8 cellular contexts compared by ENCODE assay signal in the genomic region with DNA sequence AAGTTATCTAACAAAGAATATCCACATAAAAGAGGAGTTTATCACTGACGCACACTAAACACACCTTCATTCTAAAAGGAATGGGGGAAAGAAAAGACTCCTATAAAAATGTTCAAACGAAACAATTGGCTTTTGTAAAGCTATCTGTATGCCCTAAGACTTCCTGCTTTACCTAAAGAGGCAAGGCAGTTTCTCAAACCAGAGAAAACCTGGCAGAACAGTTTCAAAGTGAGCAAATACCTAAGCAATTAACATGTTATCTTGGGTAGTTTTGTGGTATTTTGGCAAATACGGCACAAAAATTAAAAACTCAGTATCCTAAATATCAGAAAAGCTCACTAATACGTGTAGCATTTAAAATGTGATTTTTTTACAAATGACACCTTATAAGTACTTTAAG. TPM values are rescaled to one million over a fixed set of nuclear protein-coding genes. Genes with fewer than 3 reads are reported as not detected.
A peak's percentile ranks its signal among the peaks of the same experiment; 100 is the strongest.
DNase-seq lines count a peak whose midpoint lies in the region; ATAC-seq and TF ChIP-seq lines count a peak whose summit lies in the region.

No MANE protein-coding gene starts in this region.

- no peak for TF ChIP-seq RAD21 in liver (IDR thresholded peaks at IDR 0.05)

- peak overlapping the region; percentile 24 to 97 for H3K27ac ChIP-seq in liver (ENCODE audit: low read depth in 1 of 2, low read length in 2 of 2)
- H3K27ac ChIP-seq in upper lobe of right lung: peak overlapping the region; percentile 98

- H3K36me3 ChIP-seq in adipocyte (ENCODE audit: control insufficient read depth, insufficient read depth, low read length, severe bottlenecking) (peaks cover 8% of the 10 kb centered on the region), liver (ENCODE audit: control insufficient read depth in 4 of 4, insufficient read depth in 3 of 4, low read depth in 1 of 4, low read length in 3 of 4) (peaks cover 0 to 8% (median 4%) of the 10 kb centered on the region in 4 donors), upper lobe of right lung (peaks cover 6% of the 10 kb centered on the region)

- H3K9ac ChIP-seq in adipocyte (ENCODE audit: low read length) (peak overlapping the region; percentile 100), liver (ENCODE audit: low read depth in 1 of 2, low read length in 2 of 2) (peak overlapping the region; percentile 34 to 81)

- H3K27me3 ChIP-seq in adipocyte (replicated peaks; ENCODE audit: control insufficient read depth, insufficient read depth, low read length): no peaks in the 10 kb centered on the region
- no peaks in the 10 kb centered on the region for H3K27me3 ChIP-seq in liver (ENCODE audit: control insufficient read depth in 4 of 4, insufficient read depth in 4 of 4, low read length in 3 of 4)
- no peaks in the 10 kb centered on the region for H3K27me3 ChIP-seq in upper lobe of right lung

- H3K4me3 ChIP-seq in AG10803 (ENCODE audit: low read length) (peak overlapping the region; percentile 92), HFF-Myc (replicated peaks; ENCODE audit: low read depth, low read length) (peak overlapping the region; percentile 91), adipocyte (ENCODE audit: low read length) (peak overlapping the region; percentile 100), liver (ENCODE audit: low read depth in 1 of 3, low read length in 3 of 3) (peak overlapping the region in 2 of 3 donors; percentile 67 to 86), upper lobe of right lung (peak overlapping the region; percentile 90)

- TF ChIP-seq CTCF in AG10803 (conservative IDR thresholded peaks at IDR 0.05; ENCODE audit: low read length) (no peak), HFF-Myc (IDR thresholded peaks at IDR 0.05; ENCODE audit: low read depth, low read length, missing control alignments) (no peak), liver (IDR thresholded peaks at IDR 0.05; ENCODE audit: low read depth, low read length, missing input control) (no peak), upper lobe of right lung (IDR thresholded peaks at IDR 0.05) (no peak)

- peaks cover 21% of the 10 kb centered on the region for H3K4me1 ChIP-seq in adipocyte (ENCODE audit: control insufficient read depth, insufficient read depth, low read length)
- peaks cover 6 to 37% (median 30%) of the 10 kb centered on the region in 4 donors for H3K4me1 ChIP-seq in liver (ENCODE audit: control insufficient read depth in 4 of 4, insufficient read depth in 4 of 4, low read length in 3 of 4)
- peaks cover 32% of the 10 kb centered on the region for H3K4me1 ChIP-seq in upper lobe of right lung

- H3K9me3 ChIP-seq in adipocyte (ENCODE audit: control insufficient read depth, low read length) (no peaks in the 10 kb centered on the region), liver (ENCODE audit: control insufficient read depth in 4 of 4, low read length in 3 of 4) (no peaks in the 10 kb centered on the region), upper lobe of right lung (no peaks in the 10 kb centered on the region)

- no peak for DNase-seq in AG10803 (ENCODE audit: low read depth)
- no peak for DNase-seq in HFF-Myc (ENCODE audit: extremely low read depth, low read depth)
- DNase-seq in adipocyte (ENCODE audit: low read depth): peak; percentile 43
- DNase-seq in upper lobe of right lung: no peak

- ATAC-seq in upper lobe of right lung (no peak), HG02884 (IDR thresholded peaks at IDR 0.05; ENCODE audit: unreplicated experiment) (no peak), HG03457 (IDR thresholded peaks at IDR 0.05; ENCODE audit: unreplicated experiment) (no peak), GM21786 (IDR thresholded peaks at IDR 0.05; ENCODE audit: unreplicated experiment) (no peak)

- WGBS in liver: 7% methylated on average over 4 of the region's 4 CpGs

- intact Hi-C loops in upper lobe of right lung (cut with DNase I): no loop called here

TF ChIP-seq in liver, 16 proteins besides CTCF, POLR2A, EP300 and RAD21:
- TF ChIP-seq GABPA (IDR thresholded peaks at IDR 0.05 in 1 of 2, conservative IDR thresholded peaks at IDR 0.05 in 1 of 2) (no peak), JUND (IDR thresholded peaks at IDR 0.05) (no peak), HNF4A (conservative IDR thresholded peaks at IDR 0.05) (no peak), HNF4G (IDR thresholded peaks at IDR 0.05) (no peak), EGR1 (IDR thresholded peaks at IDR 0.05; ENCODE audit: low read depth in 2 of 2) (no peak), SP1 (IDR thresholded peaks at IDR 0.05) (no peak), RXRA (IDR thresholded peaks at IDR 0.05) (no peak), FOXA2 (IDR thresholded peaks at IDR 0.05) (no peak), TAF1 (conservative IDR thresholded peaks at IDR 0.05) (no peak), FOXA1 (IDR thresholded peaks at IDR 0.05) (no peak), NR2F2 (IDR thresholded peaks at IDR 0.05) (no peak), YY1 (IDR thresholded peaks at IDR 0.05) (no peak)
- TF ChIP-seq, protein P1, sequence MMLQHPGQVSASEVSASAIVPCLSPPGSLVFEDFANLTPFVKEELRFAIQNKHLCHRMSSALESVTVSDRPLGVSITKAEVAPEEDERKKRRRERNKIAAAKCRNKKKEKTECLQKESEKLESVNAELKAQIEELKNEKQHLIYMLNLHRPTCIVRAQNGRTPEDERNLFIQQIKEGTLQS (IDR thresholded peaks at IDR 0.05): no peak
- TF ChIP-seq, protein P2, sequence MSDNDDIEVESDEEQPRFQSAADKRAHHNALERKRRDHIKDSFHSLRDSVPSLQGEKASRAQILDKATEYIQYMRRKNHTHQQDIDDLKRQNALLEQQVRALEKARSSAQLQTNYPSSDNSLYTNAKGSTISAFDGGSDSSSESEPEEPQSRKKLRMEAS (IDR thresholded peaks at IDR 0.05): no peak
- TF ChIP-seq, protein P3, sequence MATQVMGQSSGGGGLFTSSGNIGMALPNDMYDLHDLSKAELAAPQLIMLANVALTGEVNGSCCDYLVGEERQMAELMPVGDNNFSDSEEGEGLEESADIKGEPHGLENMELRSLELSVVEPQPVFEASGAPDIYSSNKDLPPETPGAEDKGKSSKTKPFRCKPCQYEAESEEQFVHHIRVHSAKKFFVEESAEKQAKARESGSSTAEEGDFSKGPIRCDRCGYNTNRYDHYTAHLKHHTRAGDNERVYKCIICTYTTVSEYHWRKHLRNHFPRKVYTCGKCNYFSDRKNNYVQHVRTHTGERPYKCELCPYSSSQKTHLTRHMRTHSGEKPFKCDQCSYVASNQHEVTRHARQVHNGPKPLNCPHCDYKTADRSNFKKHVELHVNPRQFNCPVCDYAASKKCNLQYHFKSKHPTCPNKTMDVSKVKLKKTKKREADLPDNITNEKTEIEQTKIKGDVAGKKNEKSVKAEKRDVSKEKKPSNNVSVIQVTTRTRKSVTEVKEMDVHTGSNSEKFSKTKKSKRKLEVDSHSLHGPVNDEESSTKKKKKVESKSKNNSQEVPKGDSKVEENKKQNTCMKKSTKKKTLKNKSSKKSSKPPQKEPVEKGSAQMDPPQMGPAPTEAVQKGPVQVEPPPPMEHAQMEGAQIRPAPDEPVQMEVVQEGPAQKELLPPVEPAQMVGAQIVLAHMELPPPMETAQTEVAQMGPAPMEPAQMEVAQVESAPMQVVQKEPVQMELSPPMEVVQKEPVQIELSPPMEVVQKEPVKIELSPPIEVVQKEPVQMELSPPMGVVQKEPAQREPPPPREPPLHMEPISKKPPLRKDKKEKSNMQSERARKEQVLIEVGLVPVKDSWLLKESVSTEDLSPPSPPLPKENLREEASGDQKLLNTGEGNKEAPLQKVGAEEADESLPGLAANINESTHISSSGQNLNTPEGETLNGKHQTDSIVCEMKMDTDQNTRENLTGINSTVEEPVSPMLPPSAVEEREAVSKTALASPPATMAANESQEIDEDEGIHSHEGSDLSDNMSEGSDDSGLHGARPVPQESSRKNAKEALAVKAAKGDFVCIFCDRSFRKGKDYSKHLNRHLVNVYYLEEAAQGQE (IDR thresholded peaks at IDR 0.05): no peak
- TF ChIP-seq, protein P4, sequence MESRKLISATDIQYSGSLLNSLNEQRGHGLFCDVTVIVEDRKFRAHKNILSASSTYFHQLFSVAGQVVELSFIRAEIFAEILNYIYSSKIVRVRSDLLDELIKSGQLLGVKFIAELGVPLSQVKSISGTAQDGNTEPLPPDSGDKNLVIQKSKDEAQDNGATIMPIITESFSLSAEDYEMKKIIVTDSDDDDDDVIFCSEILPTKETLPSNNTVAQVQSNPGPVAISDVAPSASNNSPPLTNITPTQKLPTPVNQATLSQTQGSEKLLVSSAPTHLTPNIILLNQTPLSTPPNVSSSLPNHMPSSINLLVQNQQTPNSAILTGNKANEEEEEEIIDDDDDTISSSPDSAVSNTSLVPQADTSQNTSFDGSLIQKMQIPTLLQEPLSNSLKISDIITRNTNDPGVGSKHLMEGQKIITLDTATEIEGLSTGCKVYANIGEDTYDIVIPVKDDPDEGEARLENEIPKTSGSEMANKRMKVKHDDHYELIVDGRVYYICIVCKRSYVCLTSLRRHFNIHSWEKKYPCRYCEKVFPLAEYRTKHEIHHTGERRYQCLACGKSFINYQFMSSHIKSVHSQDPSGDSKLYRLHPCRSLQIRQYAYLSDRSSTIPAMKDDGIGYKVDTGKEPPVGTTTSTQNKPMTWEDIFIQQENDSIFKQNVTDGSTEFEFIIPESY (IDR thresholded peaks at IDR 0.05): no peak

RNA-seq across cellular contexts. Expression of a gene that starts 1.9 kb away (rescaled TPM):
- 10 to 100 TPM; 41.1 to 49.2 TPM for total RNA-seq in liver
- 10 to 100 TPM; 18.1 to 19.3 TPM for polyA plus RNA-seq in liver
- total RNA-seq in upper lobe of right lung: 117 TPM
